ENCODE assay signal across 9 cellular contexts in genomic region chr14:65302571-65303184, GRCh38.
A peak's percentile ranks its signal among the peaks of the same experiment; 100 is the strongest.
DNase-seq lines count a peak whose midpoint lies in the region; ATAC-seq and TF ChIP-seq lines count a peak whose summit lies in the region.
"Had no signal": no experiment of that assay in that cellular context is flagged by ENCODE, and none has a peak within 500 bp of the region (broad histone marks: within the 10 kb centered on the region; RNA-seq: fewer than 3 reads in every experiment).

No MANE protein-coding gene starts in this region.

- no peaks in the 10 kb centered on the region for H3K9me2 ChIP-seq in hepatocyte (replicated peaks; ENCODE audit: insufficient read depth)

- peaks cover 32% of the 10 kb centered on the region for H3K4me1 ChIP-seq in hepatocyte (ENCODE audit: insufficient read depth)
- H3K4me1 ChIP-seq in ovary (ENCODE audit: insufficient read depth) = no peaks in the 10 kb centered on the region

- no peak for TF ChIP-seq EP300 in ovary (IDR thresholded peaks at IDR 0.05)

- no peaks in the 10 kb centered on the region for H3K36me3 ChIP-seq in hepatocyte (replicated peaks; ENCODE audit: insufficient read depth, low read depth)
- H3K36me3 ChIP-seq in ovary = no peaks in the 10 kb centered on the region
- H3K36me3 ChIP-seq: thoracic aorta had no signal

- peak overlapping the region; percentile 23 for H3K27ac ChIP-seq in hepatocyte
- no peak overlapping the region for H3K27ac ChIP-seq in ovary
- H3K27ac ChIP-seq: thoracic aorta had no signal

- H3K4me2 ChIP-seq in hepatocyte = peak overlapping the region; percentile 36

- ATAC-seq in HG02884 (IDR thresholded peaks at IDR 0.05; ENCODE audit: unreplicated experiment) = peak; percentile 50

- H4K20me1 ChIP-seq in hepatocyte (ENCODE audit: insufficient read depth, poor library complexity, severe bottlenecking) = no peaks in the 10 kb centered on the region

- TF ChIP-seq POLR2A in ovary (IDR thresholded peaks at IDR 0.05) = no peak

- TF ChIP-seq CTCF in hepatocyte (IDR thresholded peaks at IDR 0.05; ENCODE audit: poor library complexity) = no peak
- TF ChIP-seq CTCF in ovary (IDR thresholded peaks at IDR 0.05) = no peak

- no peaks in the 10 kb centered on the region for H3K27me3 ChIP-seq in hepatocyte
- no peaks in the 10 kb centered on the region for H3K27me3 ChIP-seq in ovary

- intact Hi-C loops in ovary (cut with DNase I) = no loop called here

- peak; percentile 74 for DNase-seq in activated CD4-positive, alpha-beta T cell treated with anti-CD3 and anti-CD28 coated beads for 48 hours
- no peak for DNase-seq in activated CD4-positive, alpha-beta T cell treated with anti-CD3 and anti-CD28 coated beads for 4 hours
- DNase-seq in NCI-H510A treated with DMSO at 0.1 percent for 48 hours (lab: John Stamatoyannopoulos, UW) (peak; percentile 93), hepatocyte (ENCODE audit: low spot score) (no peak), G401 (ENCODE audit: low spot score) (no peak), ovary (no peak), NCI-H1436 treated with DMSO at 0.1 percent for 48 hours (lab: John Stamatoyannopoulos, UW) (no peak)

- no peak overlapping the region for H3K4me3 ChIP-seq in hepatocyte
- no peak overlapping the region for H3K4me3 ChIP-seq in ovary
- H3K4me3 ChIP-seq: thoracic aorta had no signal

- 54% methylated on average over 7 of the region's 7 CpGs for WGBS in hepatocyte (ENCODE audit: low lambda C conversion rate, missing lambda C conversion rate)
- 68 to 71% (median 70%) methylated on average over 7 of the region's 7 CpGs for WGBS in ovary, 3 donors

- no peaks in the 10 kb centered on the region for H3K79me2 ChIP-seq in hepatocyte

- no peaks in the 10 kb centered on the region for H3K9me3 ChIP-seq in hepatocyte (ENCODE audit: low read depth)
- no peaks in the 10 kb centered on the region for H3K9me3 ChIP-seq in ovary
- H3K9me3 ChIP-seq: thoracic aorta had no signal

- in situ Hi-C loops in G401 (cut with HindIII; ENCODE audit: low sequenced_read_pairs) = no loop called here

- H2AFZ ChIP-seq in hepatocyte = no peak overlapping the region

Comparison
In these comparisons a context has a peak if more than half of its experiments do, and no peak if none do; other contexts are left out.
1. DNase-seq: peak in activated CD4-positive, alpha-beta T cell treated with anti-CD3 and anti-CD28 coated beads for 48 hours (single experiment) and NCI-H510A treated with DMSO at 0.1 percent for 48 hours (single experiment); none in activated CD4-positive, alpha-beta T cell treated with anti-CD3 and anti-CD28 coated beads for 4 hours (0 of 2), hepatocyte (single experiment), G401 (single experiment), ovary (0 of 5) and NCI-H1436 treated with DMSO at 0.1 percent for 48 hours (single experiment).